Comparison of ENCODE assay signal across 13 cellular contexts in the genomic region with DNA sequence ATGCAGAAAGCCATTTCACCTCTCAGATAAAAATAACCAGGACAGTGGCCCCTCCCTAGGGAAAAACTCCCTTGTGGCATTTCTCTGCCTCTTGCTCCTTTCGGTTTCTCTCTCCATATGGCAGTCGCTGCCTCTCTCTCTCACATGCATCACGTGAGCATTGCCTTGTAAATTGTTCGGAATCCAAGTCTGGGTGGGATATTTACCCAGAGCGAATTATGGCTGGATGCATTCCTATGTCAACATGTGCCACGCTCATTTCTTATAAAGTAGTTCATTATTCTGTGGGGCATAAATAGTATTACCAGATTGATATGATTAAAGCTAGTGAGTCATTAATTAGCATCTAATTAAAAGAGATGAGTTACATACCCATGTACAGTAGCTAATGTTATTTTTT.
A peak's percentile ranks its signal among the peaks of the same experiment; 100 is the strongest.
DNase-seq lines count a peak whose midpoint lies in the region; ATAC-seq and TF ChIP-seq lines count a peak whose summit lies in the region.
"Had no signal": no experiment of that assay in that cellular context is flagged by ENCODE, and none has a peak within 500 bp of the region (broad histone marks: within the 10 kb centered on the region; RNA-seq: fewer than 3 reads in every experiment).

No MANE protein-coding gene starts in this region.

- peaks cover 14% of the 10 kb centered on the region for H3K9me3 Mint-ChIP-seq in activated naive CD8-positive, alpha-beta T cell treated with anti-CD3 and anti-CD28 coated beads, Interleukin-2, amount 50 U/mL, for 24 hours
- H3K9me3 Mint-ChIP-seq: activated CD4-positive, alpha-beta T cell treated with anti-CD3 and anti-CD28 coated beads, Interleukin-2, amount 10 ng/mL, durations not matched to agents 7 days and 5 days; activated T-helper 1 cell treated with anti-CD3 and anti-CD28 coated beads, Interleukin-12 subunit alpha, Interleukin-12 subunit beta, Interleukin-2, Interleukin-4 antibody, amounts not matched to agents 30 ng/mL and 10 ng/mL and 1 ng/mL, durations not matched to agents 14 hours and 24 hours and 36 hours had no signal

- no peaks in the 10 kb centered on the region for H3K9me3 ChIP-seq in BE2C
- no peaks in the 10 kb centered on the region for H3K9me3 ChIP-seq in SK-N-MC (ENCODE audit: low read depth, low read length)
- H3K9me3 ChIP-seq: gastrocnemius medialis had no signal

- peak; percentile 12 for DNase-seq in BE2C
- DNase-seq in HT-29 (ENCODE audit: low spot score), result peak; percentile 96
- no peak for DNase-seq in SK-N-MC (ENCODE audit: low read depth, low spot score)
- DNase-seq in kidney glomerular epithelial cell (lab: John Stamatoyannopoulos, UW), result peak; percentile 20
- no peak for DNase-seq in activated naive CD8-positive, alpha-beta T cell treated with anti-CD3 and anti-CD28 coated beads, Interleukin-2, amount 50 U/mL, for 24 hours
- no peak for DNase-seq in NCI-H510A treated with DMSO at 0.1 percent for 48 hours (lab: John Stamatoyannopoulos, UW)
- DNase-seq in NCI-H226, result no peak
- DNase-seq: activated CD4-positive, alpha-beta T cell treated with anti-CD3 and anti-CD28 coated beads, Interleukin-2, amount 10 ng/mL, durations not matched to agents 7 days and 5 days; gastrocnemius medialis; stimulated activated CD4-positive, alpha-beta T cell treated with anti-CD3 and anti-CD28 coated beads, Interleukin-4, amount 100 ng/mL, for 1 hour had no signal

- H3K36me3 ChIP-seq in BE2C (no peaks in the 10 kb centered on the region), SK-N-MC (ENCODE audit: insufficient read depth, low read length) (no peaks in the 10 kb centered on the region)
- H3K36me3 ChIP-seq: gastrocnemius medialis had no signal

- TF ChIP-seq CTCF in BE2C (IDR thresholded peaks at IDR 0.05; ENCODE audit: low read depth, low read length), result no peak

- H3K4me3 Mint-ChIP-seq in activated naive CD8-positive, alpha-beta T cell treated with anti-CD3 and anti-CD28 coated beads, Interleukin-2, amount 50 U/mL, for 24 hours, result no peak overlapping the region
- H3K4me3 Mint-ChIP-seq: activated CD4-positive, alpha-beta T cell treated with anti-CD3 and anti-CD28 coated beads, Interleukin-2, amount 10 ng/mL, durations not matched to agents 7 days and 5 days; activated T-helper 1 cell treated with anti-CD3 and anti-CD28 coated beads, Interleukin-12 subunit alpha, Interleukin-12 subunit beta, Interleukin-2, Interleukin-4 antibody, amounts not matched to agents 30 ng/mL and 10 ng/mL and 1 ng/mL, durations not matched to agents 14 hours and 24 hours and 36 hours had no signal

- H3K36me3 Mint-ChIP-seq in activated naive CD8-positive, alpha-beta T cell treated with anti-CD3 and anti-CD28 coated beads, Interleukin-2, amount 50 U/mL, for 24 hours (ENCODE audit: low read depth), result no peaks in the 10 kb centered on the region

- H3K27ac ChIP-seq in SK-N-MC, result peak overlapping the region; percentile 57; the same call in 1 of the 2 replicates
- H3K27ac ChIP-seq: gastrocnemius medialis, PC-9 had no signal

- peaks cover 1% of the 10 kb centered on the region for H3K27me3 Mint-ChIP-seq in activated naive CD8-positive, alpha-beta T cell treated with anti-CD3 and anti-CD28 coated beads, Interleukin-2, amount 50 U/mL, for 24 hours
- H3K27me3 Mint-ChIP-seq: activated CD4-positive, alpha-beta T cell treated with anti-CD3 and anti-CD28 coated beads, Interleukin-2, amount 10 ng/mL, durations not matched to agents 7 days and 5 days had no signal

- H3K4me3 ChIP-seq in BE2C (ENCODE audit: low read depth, low read length) (peak overlapping the region; percentile 20; the same call in 1 of the 2 replicates), SK-N-MC (peak overlapping the region; percentile 36)
- H3K4me3 ChIP-seq: gastrocnemius medialis, PC-9 had no signal

- H3K27ac Mint-ChIP-seq in activated naive CD8-positive, alpha-beta T cell treated with anti-CD3 and anti-CD28 coated beads, Interleukin-2, amount 50 U/mL, for 24 hours, result no peak overlapping the region
- H3K27ac Mint-ChIP-seq: activated CD4-positive, alpha-beta T cell treated with anti-CD3 and anti-CD28 coated beads, Interleukin-2, amount 10 ng/mL, durations not matched to agents 7 days and 5 days; activated T-helper 1 cell treated with anti-CD3 and anti-CD28 coated beads, Interleukin-12 subunit alpha, Interleukin-12 subunit beta, Interleukin-2, Interleukin-4 antibody, amounts not matched to agents 30 ng/mL and 10 ng/mL and 1 ng/mL, durations not matched to agents 14 hours and 24 hours and 36 hours had no signal

- no peak for ATAC-seq in HG03342 (IDR thresholded peaks at IDR 0.05; ENCODE audit: unreplicated experiment)
- no peak for ATAC-seq in activated naive CD8-positive, alpha-beta T cell treated with anti-CD3 and anti-CD28 coated beads, Interleukin-2, amount 50 U/mL, for 24 hours
- ATAC-seq: gastrocnemius medialis had no signal

- H3K9ac ChIP-seq in SK-N-MC (ENCODE audit: insufficient read length), result no peak overlapping the region

- no peaks in the 10 kb centered on the region for H3K4me1 ChIP-seq in BE2C
- H3K4me1 ChIP-seq: gastrocnemius medialis had no signal

- no peaks in the 10 kb centered on the region for H3K4me1 Mint-ChIP-seq in activated naive CD8-positive, alpha-beta T cell treated with anti-CD3 and anti-CD28 coated beads, Interleukin-2, amount 50 U/mL, for 24 hours
- H3K4me1 Mint-ChIP-seq: activated CD4-positive, alpha-beta T cell treated with anti-CD3 and anti-CD28 coated beads, Interleukin-2, amount 10 ng/mL, durations not matched to agents 7 days and 5 days had no signal

- no peaks in the 10 kb centered on the region for H3K27me3 ChIP-seq in BE2C
- H3K27me3 ChIP-seq: gastrocnemius medialis had no signal

Comparison
In these comparisons a context has a peak if more than half of its experiments do, and no peak if none do; other contexts are left out.
1. DNase-seq: peak in BE2C (single experiment), HT-29 (single experiment) and kidney glomerular epithelial cell (single experiment); none in SK-N-MC (single experiment), activated naive CD8-positive, alpha-beta T cell treated with anti-CD3 and anti-CD28 coated beads, Interleukin-2, amount 50 U/mL, for 24 hours (single experiment), NCI-H510A treated with DMSO at 0.1 percent for 48 hours (single experiment) and NCI-H226 (single experiment).